18 cellular contexts compared by ENCODE assay signal in the genomic region with DNA sequence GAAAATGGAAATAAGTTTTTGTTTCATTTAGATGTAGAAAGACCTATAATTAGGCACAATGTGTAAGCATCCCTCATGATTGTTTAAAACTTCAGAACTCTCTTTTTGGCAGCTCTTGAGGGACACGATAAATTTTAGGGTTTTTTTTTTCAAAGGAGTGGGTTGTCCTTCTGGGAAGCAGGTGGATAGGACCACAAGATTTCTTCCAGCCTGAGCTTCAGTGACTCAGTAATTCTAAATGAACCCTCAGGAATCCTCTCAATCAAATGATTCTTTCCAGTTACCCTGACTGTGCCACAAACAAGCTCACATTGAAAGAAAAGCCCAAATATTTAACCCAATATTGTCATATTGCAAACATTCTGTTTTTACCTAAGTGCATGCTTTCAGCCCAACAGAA. TPM values are rescaled to one million over a fixed set of nuclear protein-coding genes. Genes with fewer than 3 reads are reported as not detected.
"Had no signal": no experiment of that assay in that cellular context is flagged by ENCODE, and none has a peak within 500 bp of the region (broad histone marks: within the 10 kb centered on the region; RNA-seq: fewer than 3 reads in every experiment).

No MANE protein-coding gene starts in this region.

- DNase-seq: activated CD4-positive, alpha-beta T cell treated with anti-CD3 and anti-CD28 coated beads for 1 hour; activated CD4-positive, alpha-beta T cell treated with anti-CD3 and anti-CD28 coated beads, Interleukin-2, amount 50 U/mL, for 48 hours; activated CD8-positive, alpha-beta memory T cell treated with anti-CD3 and anti-CD28 coated beads, Interleukin-2, amount 10 ng/mL, durations not matched to agents 7 days and 5 days; activated naive CD4-positive, alpha-beta T cell treated with anti-CD3 and anti-CD28 coated beads, Interleukin-2, amount 10 ng/mL, durations not matched to agents 7 days and 5 days; activated T-cell treated with anti-CD3 and anti-CD28 coated beads, Interleukin-2, amount 50 U/mL, for 1 hour; effector memory CD4-positive, alpha-beta T cell; gastrocnemius medialis; heart right ventricle; left cardiac atrium; midbrain; pancreas; retina; stimulated activated CD4-positive, alpha-beta T cell treated with anti-CD3 and anti-CD28 coated beads, Interleukin-15, amount 100 ng/mL, for 24 hours; stimulated activated CD4-positive, alpha-beta T cell treated with anti-CD3 and anti-CD28 coated beads, Interleukin-4, amount 100 ng/mL, for 24 hours; stimulated activated naive CD4-positive, alpha-beta T cell; upper lobe of left lung had no signal

- H3K9me3 ChIP-seq: gastrocnemius medialis, heart right ventricle, pancreas, upper lobe of left lung had no signal

- H3K27ac ChIP-seq: pancreas, VCaP had no signal

- H3K27me3 ChIP-seq: gastrocnemius medialis, pancreas, upper lobe of left lung had no signal

- ATAC-seq: activated CD8-positive, alpha-beta memory T cell treated with anti-CD3 and anti-CD28 coated beads, Interleukin-2, amount 10 ng/mL, durations not matched to agents 7 days and 5 days; gastrocnemius medialis; heart right ventricle; pancreas had no signal

- H3K36me3 ChIP-seq: gastrocnemius medialis, heart right ventricle, pancreas, upper lobe of left lung had no signal

- H3K4me3 ChIP-seq: gastrocnemius medialis, heart right ventricle, pancreas, upper lobe of left lung had no signal

- H3K4me1 ChIP-seq: gastrocnemius medialis, pancreas had no signal

RNA-seq across cellular contexts. Expression of a gene that starts 45.1 kb away (rescaled TPM):
- total RNA-seq: activated T-helper 2 cell treated with anti-CD3 and anti-CD28 coated beads, Interferon-gamma antibody, Interleukin-2, Interleukin-4, amounts not matched to agents 10 μg/mL and 5 μg/mL and 100 μg/mL, durations not matched to agents 14 hours and 24 hours and 36 hours had no signal
